Comparison of ENCODE assay signal across 9 cellular contexts in genomic region chr15:74403981-74404563, GRCh38. TPM values are rescaled to one million over a fixed set of nuclear protein-coding genes. Genes with fewer than 3 reads are reported as not detected.
DNase-seq lines count a peak whose midpoint lies in the region; ATAC-seq and TF ChIP-seq lines count a peak whose summit lies in the region.
"Had no signal": no experiment of that assay in that cellular context is flagged by ENCODE, and none has a peak within 500 bp of the region (broad histone marks: within the 10 kb centered on the region; RNA-seq: fewer than 3 reads in every experiment).

No MANE protein-coding gene starts in this region.

- peak; percentile 34 for DNase-seq in activated naive CD8-positive, alpha-beta T cell treated with anti-CD3 and anti-CD28 coated beads for 36 hours
- DNase-seq in osteoblast (ENCODE audit: insufficient read length, low spot score, missing footprints) (no peak), NCI-H2081 treated with DMSO at 0.1 percent for 48 hours (lab: John Stamatoyannopoulos, UW) (no peak)
- DNase-seq in activated CD8-positive, alpha-beta memory T cell treated with anti-CD3 and anti-CD28 coated beads, Interleukin-2, amount 50 U/mL, for 4 hours: no peak
- DNase-seq: NCI-H2029 had no signal

- no peaks in the 10 kb centered on the region for H3K79me2 ChIP-seq in osteoblast (ENCODE audit: insufficient read depth, low read length)

- peak overlapping the region; percentile 47; the same call in 1 of the 2 replicates for H3K4me3 ChIP-seq in BLaER1
- no peak overlapping the region for H3K4me3 ChIP-seq in osteoblast (ENCODE audit: insufficient read depth, low read length)

- H3K27ac ChIP-seq in BLaER1 (peak overlapping the region; percentile 85), osteoblast (ENCODE audit: low read depth, low read length) (no peak overlapping the region)

- no peak for TF ChIP-seq CTCF in osteoblast (IDR thresholded peaks at IDR 0.05; ENCODE audit: extremely low read depth, low read depth, low read length)

- H3K4me3 Mint-ChIP-seq in activated naive CD8-positive, alpha-beta T cell treated with anti-CD3 and anti-CD28 coated beads for 36 hours: peak overlapping the region; percentile 63

- peak overlapping the region; percentile 68 for H3K9ac ChIP-seq in BLaER1

- H3K27me3 Mint-ChIP-seq in activated naive CD8-positive, alpha-beta T cell treated with anti-CD3 and anti-CD28 coated beads for 36 hours: no peaks in the 10 kb centered on the region

- no peaks in the 10 kb centered on the region for H3K9me3 Mint-ChIP-seq in activated naive CD8-positive, alpha-beta T cell treated with anti-CD3 and anti-CD28 coated beads for 36 hours

- peaks cover 86% of the 10 kb centered on the region for H3K4me1 ChIP-seq in BLaER1
- H3K4me1 ChIP-seq in osteoblast (ENCODE audit: insufficient read depth, low read length): peaks cover 73% of the 10 kb centered on the region

- H3K27me3 ChIP-seq in BLaER1: no peaks in the 10 kb centered on the region
- no peaks in the 10 kb centered on the region for H3K27me3 ChIP-seq in osteoblast (ENCODE audit: insufficient read depth, low read length)

- H3K9me3 ChIP-seq in BLaER1: no peaks in the 10 kb centered on the region
- no peaks in the 10 kb centered on the region for H3K9me3 ChIP-seq in osteoblast (ENCODE audit: low read depth, low read length)

- peaks cover 64% of the 10 kb centered on the region for H3K4me1 Mint-ChIP-seq in activated naive CD8-positive, alpha-beta T cell treated with anti-CD3 and anti-CD28 coated beads for 36 hours

- H3K4me2 ChIP-seq in BLaER1 (peak overlapping the region; percentile 95), osteoblast (ENCODE audit: insufficient read depth, low read length) (no peak overlapping the region)

- peaks cover 26% of the 10 kb centered on the region for H4K20me1 ChIP-seq in BLaER1
- no peaks in the 10 kb centered on the region for H4K20me1 ChIP-seq in osteoblast (ENCODE audit: insufficient read depth, low read length)

- H3K36me3 ChIP-seq in BLaER1: no peaks in the 10 kb centered on the region
- peaks cover 6% of the 10 kb centered on the region for H3K36me3 ChIP-seq in osteoblast (ENCODE audit: insufficient read depth, low read length)

- H3K27ac Mint-ChIP-seq in activated naive CD8-positive, alpha-beta T cell treated with anti-CD3 and anti-CD28 coated beads for 36 hours: peak overlapping the region; percentile 91

- peaks cover 10% of the 10 kb centered on the region for H3K36me3 Mint-ChIP-seq in activated naive CD8-positive, alpha-beta T cell treated with anti-CD3 and anti-CD28 coated beads for 36 hours

- no peak overlapping the region for H2AFZ ChIP-seq in osteoblast (ENCODE audit: low read length)

- peak; percentile 34 for ATAC-seq in GM19023 (IDR thresholded peaks at IDR 0.05; ENCODE audit: unreplicated experiment)
- ATAC-seq in HG03196 (IDR thresholded peaks at IDR 0.05; ENCODE audit: unreplicated experiment): peak; percentile 31
- ATAC-seq in HG03378 (IDR thresholded peaks at IDR 0.05; ENCODE audit: unreplicated experiment): no peak

RNA-seq across cellular contexts. Expression of gene SEMA7A, which starts 29.7 kb away (rescaled TPM):
- total RNA-seq in activated naive CD8-positive, alpha-beta T cell treated with anti-CD3 and anti-CD28 coated beads for 36 hours: 10 to 100 TPM; 48.8 to 51.4 TPM
- 30.4 and 36.2 TPM in 2 replicates for total RNA-seq in osteoblast

RNA-seq across cellular contexts. Expression of gene CYP11A1, which starts 36.6 kb away (rescaled TPM):
- total RNA-seq in activated naive CD8-positive, alpha-beta T cell treated with anti-CD3 and anti-CD28 coated beads for 36 hours: under 1 TPM; 0.30 to 0.31 TPM
- total RNA-seq in osteoblast: 1.4 and 2.1 TPM in 2 replicates

RNA-seq across cellular contexts. Expression of gene UBL7, which starts 56.9 kb away (rescaled TPM):
- 10 to 100 TPM; 56.6 to 56.8 TPM for total RNA-seq in activated naive CD8-positive, alpha-beta T cell treated with anti-CD3 and anti-CD28 coated beads for 36 hours
- total RNA-seq in osteoblast: 39.8 and 41.3 TPM in 2 replicates
